ENCODE assay signal across 14 cellular contexts in genomic region chr15:44775923-44776322, GRCh38. TPM values are rescaled to one million over a fixed set of nuclear protein-coding genes. Genes with fewer than 3 reads are reported as not detected.
DNase-seq lines count a peak whose midpoint lies in the region; ATAC-seq and FAIRE-seq lines count a peak whose summit lies in the region.
"Had no signal": no experiment of that assay in that cellular context is flagged by ENCODE, and none has a peak within 500 bp of the region (broad histone marks: within the 10 kb centered on the region; RNA-seq: fewer than 3 reads in every experiment).

No MANE protein-coding gene starts in this region.

- POLR2A ChIA-PET in activated CD4-positive, alpha-beta memory T cell treated with anti-CD3 and anti-CD28 coated beads, Interleukin-2, amount 10 ng/mL, durations not matched to agents 7 days and 5 days (lab: Charles Lee), result no interaction called here

- peaks cover 14% of the 10 kb centered on the region for H3K9me3 Mint-ChIP-seq in activated CD4-positive, alpha-beta memory T cell treated with anti-CD3 and anti-CD28 coated beads, Interleukin-2, amount 10 ng/mL, durations not matched to agents 7 days and 5 days

- H3K27ac ChIP-seq in small intestine (ENCODE audit: low read depth in 1 of 2, low read length in 1 of 2), result no peak overlapping the region
- H3K27ac ChIP-seq: spleen had no signal

- CTCF ChIA-PET in activated CD4-positive, alpha-beta memory T cell treated with anti-CD3 and anti-CD28 coated beads, Interleukin-2, amount 10 ng/mL, durations not matched to agents 7 days and 5 days (lab: Charles Lee), result no interaction called here

- DNase-seq in NCI-H2196 (lab: John Stamatoyannopoulos, UW; ENCODE audit: unreplicated experiment), result peak; percentile 42
- DNase-seq in NCI-H2196 treated with DMSO at 0.1 percent for 48 hours (lab: John Stamatoyannopoulos, UW; ENCODE audit: unreplicated experiment), result no peak
- peak; percentile 86 for DNase-seq in NCI-H526 treated with DMSO at 0.1 percent for 48 hours (lab: John Stamatoyannopoulos, UW)
- DNase-seq in dermis microvascular lymphatic vessel endothelial cell (ENCODE audit: low read depth in 2 of 2), result peak; percentile 12 to 16
- DNase-seq in small intestine, result peak; percentile 12
- no peak for DNase-seq in activated CD4-positive, alpha-beta memory T cell treated with anti-CD3 and anti-CD28 coated beads, Interleukin-2, amount 10 ng/mL, durations not matched to agents 7 days and 5 days
- no peak for DNase-seq in NOMO-1 treated with DMSO at 0.1 percent for 48 hours (lab: John Stamatoyannopoulos, UW; ENCODE audit: unreplicated experiment)
- DNase-seq: HFFc6, NCI-H226, spleen had no signal

- H3K4me3 Mint-ChIP-seq in activated CD4-positive, alpha-beta memory T cell treated with anti-CD3 and anti-CD28 coated beads, Interleukin-2, amount 10 ng/mL, durations not matched to agents 7 days and 5 days, result no peak overlapping the region
- H3K4me3 Mint-ChIP-seq: activated T-helper 1 cell treated with anti-CD3 and anti-CD28 coated beads, Interleukin-12 subunit alpha, Interleukin-12 subunit beta, Interleukin-2, Interleukin-4 antibody, amounts not matched to agents 30 ng/mL and 10 ng/mL and 1 ng/mL, durations not matched to agents 14 hours and 24 hours and 36 hours; HFFc6; stimulated activated effector memory CD8-positive, alpha-beta T cell treated with anti-CD3 and anti-CD28 coated beads, Interleukin-12 subunit alpha, Interleukin-12 subunit beta, amount 100 ng/mL, for 72 hours had no signal

- peaks cover 27% of the 10 kb centered on the region for H3K36me3 Mint-ChIP-seq in activated CD4-positive, alpha-beta memory T cell treated with anti-CD3 and anti-CD28 coated beads, Interleukin-2, amount 10 ng/mL, durations not matched to agents 7 days and 5 days (ENCODE audit: low read depth)
- H3K36me3 Mint-ChIP-seq: stimulated activated effector memory CD8-positive, alpha-beta T cell treated with anti-CD3 and anti-CD28 coated beads, Interleukin-12 subunit alpha, Interleukin-12 subunit beta, amount 100 ng/mL, for 72 hours had no signal

- peaks cover 2% of the 10 kb centered on the region for H3K27me3 Mint-ChIP-seq in activated CD4-positive, alpha-beta memory T cell treated with anti-CD3 and anti-CD28 coated beads, Interleukin-2, amount 10 ng/mL, durations not matched to agents 7 days and 5 days

- H3K27ac Mint-ChIP-seq in activated CD4-positive, alpha-beta memory T cell treated with anti-CD3 and anti-CD28 coated beads, Interleukin-2, amount 10 ng/mL, durations not matched to agents 7 days and 5 days, result no peak overlapping the region
- H3K27ac Mint-ChIP-seq: activated T-helper 1 cell treated with anti-CD3 and anti-CD28 coated beads, Interleukin-12 subunit alpha, Interleukin-12 subunit beta, Interleukin-2, Interleukin-4 antibody, amounts not matched to agents 30 ng/mL and 10 ng/mL and 1 ng/mL, durations not matched to agents 14 hours and 24 hours and 36 hours; HFFc6; stimulated activated effector memory CD8-positive, alpha-beta T cell treated with anti-CD3 and anti-CD28 coated beads, Interleukin-12 subunit alpha, Interleukin-12 subunit beta, amount 100 ng/mL, for 72 hours had no signal

- no peaks in the 10 kb centered on the region for H3K9me3 ChIP-seq in small intestine (ENCODE audit: control insufficient read depth, low read depth)

- H3K4me1 Mint-ChIP-seq in activated CD4-positive, alpha-beta memory T cell treated with anti-CD3 and anti-CD28 coated beads, Interleukin-2, amount 10 ng/mL, durations not matched to agents 7 days and 5 days, result peaks cover 5% of the 10 kb centered on the region
- H3K4me1 Mint-ChIP-seq: stimulated activated effector memory CD8-positive, alpha-beta T cell treated with anti-CD3 and anti-CD28 coated beads, Interleukin-12 subunit alpha, Interleukin-12 subunit beta, amount 100 ng/mL, for 72 hours had no signal

- H3K4me1 ChIP-seq in small intestine (ENCODE audit: control insufficient read depth in 2 of 2, insufficient read depth in 1 of 2, low read depth in 1 of 2, low read length in 1 of 2), result no peaks in the 10 kb centered on the region
- H3K4me1 ChIP-seq: spleen had no signal

- H3K36me3 ChIP-seq in small intestine (ENCODE audit: control insufficient read depth in 2 of 2, insufficient read depth in 2 of 2, low read length in 2 of 2), result no peaks in the 10 kb centered on the region
- H3K36me3 ChIP-seq: spleen had no signal

- H3K27me3 ChIP-seq in small intestine (ENCODE audit: control insufficient read depth in 2 of 2, insufficient read depth in 2 of 2, low read length in 2 of 2), result no peaks in the 10 kb centered on the region
- H3K27me3 ChIP-seq: spleen had no signal

- no peak for ATAC-seq in GM21786 (IDR thresholded peaks at IDR 0.05; ENCODE audit: unreplicated experiment)
- ATAC-seq: stimulated activated effector memory CD8-positive, alpha-beta T cell treated with anti-CD3 and anti-CD28 coated beads, Interleukin-12 subunit alpha, Interleukin-12 subunit beta, amount 100 ng/mL, for 72 hours had no signal

- no peak overlapping the region for H3K4me3 ChIP-seq in small intestine (ENCODE audit: low read depth in 1 of 2, low read length in 2 of 2)
- H3K4me3 ChIP-seq: spleen had no signal

- WGBS in small intestine, 3 donors, result 54 to 66% (median 56%) methylated on average over 3 of the region's 3 CpGs

- no peak for FAIRE-seq in small intestine (lab: Jason Lieb, UNC)
- FAIRE-seq: TTC549 had no signal

RNA-seq across cellular contexts. Expression of gene TRIM69, which starts 39.6 kb away (rescaled TPM):
- total RNA-seq in dermis microvascular lymphatic vessel endothelial cell, result 7.6 and 8.5 TPM in 2 replicates
- 10 to 100 TPM in 2 of 3 donors, 1 to 10 TPM in 1; 8.1 to 18.5 (median 12.4) TPM for polyA plus RNA-seq in small intestine
- 10 to 100 TPM; 83.4 to 88.2 TPM for total RNA-seq in activated CD4-positive, alpha-beta memory T cell treated with anti-CD3 and anti-CD28 coated beads, Interleukin-2, amount 10 ng/mL, durations not matched to agents 7 days and 5 days

Comparison
In these comparisons a context has a peak if more than half of its experiments do, and no peak if none do; other contexts are left out.
1. DNase-seq: peak in NCI-H2196 (single experiment), NCI-H526 treated with DMSO at 0.1 percent for 48 hours (single experiment), dermis microvascular lymphatic vessel endothelial cell (2 of 2) and small intestine (single experiment); none in NCI-H2196 treated with DMSO at 0.1 percent for 48 hours (single experiment), activated CD4-positive, alpha-beta memory T cell treated with anti-CD3 and anti-CD28 coated beads, Interleukin-2, amount 10 ng/mL, durations not matched to agents 7 days and 5 days (single experiment) and NOMO-1 treated with DMSO at 0.1 percent for 48 hours (single experiment).